In genomic region chr7:145893925-145894535, GRCh38 we compare ENCODE assay signal across 20 cellular contexts.
DNase-seq lines count a peak whose midpoint lies in the region; ATAC-seq, FAIRE-seq and TF ChIP-seq lines count a peak whose summit lies in the region.
"Had no signal": no experiment of that assay in that cellular context is flagged by ENCODE, and none has a peak within 500 bp of the region (broad histone marks: within the 10 kb centered on the region; RNA-seq: fewer than 3 reads in every experiment).

No MANE protein-coding gene starts in this region.

- no peaks in the 10 kb centered on the region for H3K79me2 ChIP-seq in H1 (ENCODE audit: control insufficient read depth in 1 of 2, insufficient read depth in 2 of 2, low read length in 2 of 2)

- H3K14ac ChIP-seq in H1 (ENCODE audit: insufficient read length): no peak overlapping the region

- no peaks in the 10 kb centered on the region for H3K36me3 ChIP-seq in H1 (ENCODE audit: control insufficient read depth in 2 of 4, insufficient read depth in 4 of 4, low read length in 3 of 4)
- H3K36me3 ChIP-seq: BLaER1 had no signal

- TF ChIP-seq POLR2A in H1 (IDR thresholded peaks at IDR 0.05; ENCODE audit: control extremely low read depth in 1 of 2, low read depth in 2 of 2, low read length in 2 of 2) (no peak), GM12892 (IDR thresholded peaks at IDR 0.05; ENCODE audit: low read depth, low read length) (no peak)

- no peak overlapping the region for H3K23ac ChIP-seq in H1 (ENCODE audit: insufficient read length)

- DNase-seq in Kasumi-1 (lab: John Stamatoyannopoulos, UW) (peak; percentile 8 to 43), OCI-M1 (lab: John Stamatoyannopoulos, UW) (peak; percentile 30), H1 (ENCODE audit: low read depth in 1 of 2, low spot score in 2 of 2) (no peak), GM12892 (ENCODE audit: insufficient read length) (no peak), NCI-H510A treated with DMSO at 0.1 percent for 48 hours (lab: John Stamatoyannopoulos, UW) (no peak)
- DNase-seq: Caco-2; CD4-positive, CD25-positive, alpha-beta regulatory T cell; CD8-positive, alpha-beta T cell; DMS153; DND-41; GM23248; H9 had no signal

- no peak overlapping the region for H2BK15ac ChIP-seq in H1 (ENCODE audit: low read length)

- CTCF ChIA-PET in H1 (lab: Charles Lee; ENCODE audit: partially characterized antibody): interaction anchor here (1.0 to 4.0 kb wide), 2 partner anchors 9 to 11 kb away, joined by 3 to 26 read pairs; no protein-coding TSS in a partner anchor

- no peak overlapping the region for H2BK20ac ChIP-seq in H1 (ENCODE audit: low read length)

- H2AFZ ChIP-seq in H1 (ENCODE audit: low read length): peak overlapping the region; percentile 64; the same call in 1 of the 2 replicates
- H2AFZ ChIP-seq: GM23248 had no signal

- no peak for TF ChIP-seq CTCF in H1 (IDR thresholded peaks at IDR 0.05; ENCODE audit: control extremely low read depth in 1 of 3, insufficient read depth in 1 of 3, low read depth in 1 of 3, low read length in 3 of 3)

- TF ChIP-seq EP300 in H1 (IDR thresholded peaks at IDR 0.05; ENCODE audit: borderline replicate concordance in 1 of 2, low read depth in 2 of 2, low read length in 2 of 2): no peak

- FAIRE-seq in H1 (lab: Jason Lieb, UNC) (no peak), GM12892 (lab: Jason Lieb, UNC) (no peak)
- FAIRE-seq: A204.1, G401.6, GM19239 had no signal

- no peak overlapping the region for H4K8ac ChIP-seq in H1 (ENCODE audit: extremely low read depth, insufficient read depth, low read length)

- WGBS in H1 (ENCODE audit: extremely low coverage in 1 of 2, insufficient coverage in 1 of 2, insufficient read length in 1 of 2, insufficient replicate concordance in 2 of 2, low coverage in 1 of 2, low lambda C conversion rate in 2 of 2, missing lambda C conversion rate in 1 of 2), 2 experiments: 91% methylated on average over 4 of the region's 4 CpGs; no CpG with 5 or more reads in 1 of the 2 experiments

- H2BK12ac ChIP-seq in H1 (ENCODE audit: low read depth, low read length): no peak overlapping the region

- no peak overlapping the region for H2AK5ac ChIP-seq in H1 (ENCODE audit: low read depth, low read length)

- H4K20me1 ChIP-seq in H1 (replicated peaks in 1 of 2; ENCODE audit: control insufficient read depth in 1 of 2, insufficient read depth in 2 of 2, low read length in 2 of 2): no peaks in the 10 kb centered on the region
- H4K20me1 ChIP-seq: BLaER1 had no signal

- ATAC-seq in HG02970 (IDR thresholded peaks at IDR 0.05; ENCODE audit: low FRiP score, unreplicated experiment): no peak
- ATAC-seq: CD8-positive, alpha-beta T cell; HCT116 had no signal

- H3K18ac ChIP-seq in H1 (ENCODE audit: extremely low read depth, low read length): no peak overlapping the region

- no peak overlapping the region for H2BK120ac ChIP-seq in H1 (replicated peaks; ENCODE audit: low read depth, low read length)

- H3K56ac ChIP-seq in H1 (replicated peaks; ENCODE audit: insufficient read length, low read depth, low read length): no peak overlapping the region

- no peak overlapping the region for H3K9ac ChIP-seq in H1 (replicated peaks in 1 of 4; ENCODE audit: extremely low read depth in 1 of 4, low read depth in 3 of 4, low read length in 3 of 4)
- H3K9ac ChIP-seq: BLaER1, GM23248 had no signal

- H3K4me1 ChIP-seq in H1 (replicated peaks in 1 of 4; ENCODE audit: control insufficient read depth in 3 of 4, insufficient read depth in 4 of 4, low read length in 3 of 4): no peaks in the 10 kb centered on the region
- H3K4me1 ChIP-seq: BLaER1, Caco-2 had no signal

- H3K4ac ChIP-seq in H1 (replicated peaks; ENCODE audit: insufficient read length, low read depth, low read length): no peak overlapping the region

- no peaks in the 10 kb centered on the region for H3K9me3 ChIP-seq in H1 (ENCODE audit: insufficient read depth in 2 of 2, low read depth in 1 of 2, low read length in 1 of 2)
- H3K9me3 ChIP-seq: Caco-2 had no signal

- H3K4me3 ChIP-seq in H1 (ENCODE audit: extremely low read depth in 1 of 4, insufficient read depth in 2 of 4, low read depth in 3 of 4, low read length in 4 of 4): no peak overlapping the region
- H3K4me3 ChIP-seq: BLaER1, GM23248 had no signal

- H4K91ac ChIP-seq in H1 (replicated peaks; ENCODE audit: insufficient read length, low read length): no peak overlapping the region

- H3K23me2 ChIP-seq in H1 (ENCODE audit: low read depth, low read length): no peaks in the 10 kb centered on the region

- no peak overlapping the region for H2BK5ac ChIP-seq in H1 (ENCODE audit: low read depth, low read length)

- POLR2A ChIA-PET in H1 (lab: Charles Lee; ENCODE audit: partially characterized antibody): no interaction called here

- H4K5ac ChIP-seq in H1 (ENCODE audit: insufficient read length, low read depth, low read length): no peak overlapping the region

- TF ChIP-seq RAD21 in H1 (IDR thresholded peaks at IDR 0.05 in 1 of 2, conservative IDR thresholded peaks at IDR 0.05 in 1 of 2; ENCODE audit: low read depth in 2 of 2, low read length in 2 of 2): no peak

- H3K27ac ChIP-seq in H1 (ENCODE audit: low read depth, low read length): no peak overlapping the region
- H3K27ac ChIP-seq: 22Rv1, BLaER1, C4-2B, GM23248 had no signal

- H3K27me3 ChIP-seq in H1 (replicated peaks in 1 of 4; ENCODE audit: control insufficient read depth in 3 of 4, extremely low read depth in 1 of 4, insufficient read depth in 3 of 4, low read length in 3 of 4): no peaks in the 10 kb centered on the region
- H3K27me3 ChIP-seq: BLaER1 had no signal

- H3K79me1 ChIP-seq in H1 (ENCODE audit: low read depth, low read length): no peaks in the 10 kb centered on the region

- H3K4me2 ChIP-seq in H1 (ENCODE audit: insufficient read depth in 1 of 2, low read depth in 2 of 2, low read length in 2 of 2): no peak overlapping the region
- H3K4me2 ChIP-seq: BLaER1 had no signal

TF ChIP-seq in H1, 55 proteins besides CTCF, POLR2A, EP300 and RAD21 (continues in another document):
- no peak for TF ChIP-seq BRCA1 (IDR thresholded peaks at IDR 0.05; ENCODE audit: low read depth, low read length)
- no peak for TF ChIP-seq SIN3A (conservative IDR thresholded peaks at IDR 0.05 in 1 of 2, IDR thresholded peaks at IDR 0.05 in 1 of 2; ENCODE audit: low read depth in 1 of 2, low read length in 2 of 2)
- TF ChIP-seq, protein P1, sequence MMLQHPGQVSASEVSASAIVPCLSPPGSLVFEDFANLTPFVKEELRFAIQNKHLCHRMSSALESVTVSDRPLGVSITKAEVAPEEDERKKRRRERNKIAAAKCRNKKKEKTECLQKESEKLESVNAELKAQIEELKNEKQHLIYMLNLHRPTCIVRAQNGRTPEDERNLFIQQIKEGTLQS (IDR thresholded peaks at IDR 0.05; ENCODE audit: insufficient read depth, low read depth, low read length): no peak
- TF ChIP-seq ZNF274 (IDR thresholded peaks at IDR 0.05; ENCODE audit: borderline replicate concordance, extremely low read depth, low read length): no peak
- no peak for TF ChIP-seq TEAD4 (IDR thresholded peaks at IDR 0.05; ENCODE audit: low read depth, low read length)

Comparison
In these comparisons a context has a peak if more than half of its experiments do, and no peak if none do; other contexts are left out.
1. DNase-seq: peak in Kasumi-1 (2 of 2) and OCI-M1 (single experiment); none in H1 (0 of 2), GM12892 (single experiment) and NCI-H510A treated with DMSO at 0.1 percent for 48 hours (single experiment).